2 cellular contexts compared by ENCODE assay signal in genomic region chr9:136131629-136132499, GRCh38.
TF ChIP-seq lines count a peak whose summit lies in the region.

No MANE protein-coding gene starts in this region.

TF ChIP-seq in HCT116, 20 proteins besides CTCF, POLR2A, EP300 and RAD21:
- TF ChIP-seq TCF7L2 (IDR thresholded peaks at IDR 0.05; ENCODE audit: borderline replicate concordance, extremely low read depth, insufficient read depth, insufficient read length): no peak

TF ChIP-seq in endothelial cell of umbilical vein, 7 proteins besides CTCF, POLR2A, EP300 and RAD21:
- TF ChIP-seq EZH2 (IDR thresholded peaks at IDR 0.05; ENCODE audit: borderline replicate concordance, low read depth, low read length, severe bottlenecking) (peak; percentile 16), MAX (IDR thresholded peaks at IDR 0.05; ENCODE audit: insufficient read depth, insufficient read length) (no peak)
